In genomic region chr16:50563989-50564388, GRCh38 we compare ENCODE assay signal across 26 cellular contexts. TPM values are rescaled to one million over a fixed set of nuclear protein-coding genes. Genes with fewer than 3 reads are reported as not detected.
A peak's percentile ranks its signal among the peaks of the same experiment; 100 is the strongest.
DNase-seq lines count a peak whose midpoint lies in the region; ATAC-seq, FAIRE-seq and TF ChIP-seq lines count a peak whose summit lies in the region.
"Had no signal": no experiment of that assay in that cellular context is flagged by ENCODE, and none has a peak within 500 bp of the region (broad histone marks: within the 10 kb centered on the region; RNA-seq: fewer than 3 reads in every experiment).

No MANE protein-coding gene starts in this region.

- H3K9me3 ChIP-seq in HepG2 (ENCODE audit: low read length) (no peaks in the 10 kb centered on the region), right lobe of liver (no peaks in the 10 kb centered on the region)
- H3K9me3 ChIP-seq: BE2C, HAP-1 had no signal

- TF ChIP-seq POLR2A in HepG2 (IDR thresholded peaks at IDR 0.05; ENCODE audit: insufficient read depth in 1 of 2, low read depth in 2 of 2, low read length in 2 of 2) = 0 out of 4 replicates have a peak, but pooled peaks of 1 of the 2 experiments have one; percentile 15
- TF ChIP-seq POLR2A in right lobe of liver (IDR thresholded peaks at IDR 0.05) = no peak

- BruUV-seq in HepG2 (replicated peaks; lab: Mats Ljungman, UMichigan) = no TSS peak

- peaks cover 18% of the 10 kb centered on the region for H3K4me1 Mint-ChIP-seq in activated CD8-positive, alpha-beta T cell treated with anti-CD3 and anti-CD28 coated beads for 36 hours (ENCODE audit: low read depth)
- peaks cover 13% of the 10 kb centered on the region for H3K4me1 Mint-ChIP-seq in activated CD8-positive, alpha-beta T cell treated with anti-CD3 and anti-CD28 coated beads, Interleukin-2, amount 10 ng/mL, durations not matched to agents 7 days and 5 days (ENCODE audit: low read depth)
- H3K4me1 Mint-ChIP-seq in activated T-helper 1 cell treated with anti-CD3 and anti-CD28 coated beads, Interleukin-12 subunit alpha, Interleukin-12 subunit beta, Interleukin-2, Interleukin-4 antibody, amounts not matched to agents 30 ng/mL and 10 ng/mL and 1 ng/mL, durations not matched to agents 14 hours and 24 hours and 36 hours (ENCODE audit: low read depth) = no peaks in the 10 kb centered on the region
- H3K4me1 Mint-ChIP-seq: CD14-positive monocyte had no signal

- H3K27ac Mint-ChIP-seq in activated CD8-positive, alpha-beta T cell treated with anti-CD3 and anti-CD28 coated beads for 36 hours = peak overlapping the region; percentile 30
- H3K27ac Mint-ChIP-seq in activated CD8-positive, alpha-beta T cell treated with anti-CD3 and anti-CD28 coated beads, Interleukin-2, amount 10 ng/mL, durations not matched to agents 7 days and 5 days = no peak overlapping the region
- no peak overlapping the region for H3K27ac Mint-ChIP-seq in activated T-helper 1 cell treated with anti-CD3 and anti-CD28 coated beads, Interleukin-12 subunit alpha, Interleukin-12 subunit beta, Interleukin-2, Interleukin-4 antibody, amounts not matched to agents 30 ng/mL and 10 ng/mL and 1 ng/mL, durations not matched to agents 14 hours and 24 hours and 36 hours
- H3K27ac Mint-ChIP-seq: CD14-positive monocyte; CD4-positive, alpha-beta T cell; CD8-positive, alpha-beta memory T cell; HFFc6 had no signal

- no peak overlapping the region for H2AFZ ChIP-seq in HepG2 (ENCODE audit: low read length)

- H3K9me3 Mint-ChIP-seq in activated CD8-positive, alpha-beta T cell treated with anti-CD3 and anti-CD28 coated beads for 36 hours = peaks cover 5% of the 10 kb centered on the region
- H3K9me3 Mint-ChIP-seq in activated CD8-positive, alpha-beta T cell treated with anti-CD3 and anti-CD28 coated beads, Interleukin-2, amount 10 ng/mL, durations not matched to agents 7 days and 5 days (ENCODE audit: insufficient read depth) = no peaks in the 10 kb centered on the region
- H3K9me3 Mint-ChIP-seq in activated T-helper 1 cell treated with anti-CD3 and anti-CD28 coated beads, Interleukin-12 subunit alpha, Interleukin-12 subunit beta, Interleukin-2, Interleukin-4 antibody, amounts not matched to agents 30 ng/mL and 10 ng/mL and 1 ng/mL, durations not matched to agents 14 hours and 24 hours and 36 hours = no peaks in the 10 kb centered on the region
- H3K9me3 Mint-ChIP-seq: HFFc6 had no signal

- TF ChIP-seq EP300 in HepG2 (IDR thresholded peaks at IDR 0.05; ENCODE audit: low read depth in 2 of 2, low read length in 2 of 2) = no peak
- no peak for TF ChIP-seq EP300 in HepG2 (CRISPR knock-in tag; IDR thresholded peaks at IDR 0.05; ENCODE audit: borderline replicate concordance)

- FAIRE-seq in HepG2 (lab: Jason Lieb, UNC) = no peak
- FAIRE-seq: A549, D721Med, GM12878, GM19239, H54 had no signal

- H3K4me3 ChIP-seq in HepG2 (replicated peaks in 1 of 3; ENCODE audit: insufficient read depth in 1 of 3, low read depth in 2 of 3, low read length in 3 of 3) = no peak overlapping the region
- H3K4me3 ChIP-seq in right lobe of liver = no peak overlapping the region
- H3K4me3 ChIP-seq: A549; BLaER1 treated with 17β-estradiol and CSF1 and Interleukin-3, amounts not matched to agents 10 nM and 100 nM; GM12878; HAP-1 had no signal

- no peaks in the 10 kb centered on the region for H3K27me3 Mint-ChIP-seq in activated CD8-positive, alpha-beta T cell treated with anti-CD3 and anti-CD28 coated beads for 36 hours
- no peaks in the 10 kb centered on the region for H3K27me3 Mint-ChIP-seq in activated CD8-positive, alpha-beta T cell treated with anti-CD3 and anti-CD28 coated beads, Interleukin-2, amount 10 ng/mL, durations not matched to agents 7 days and 5 days (ENCODE audit: low read depth)
- H3K27me3 Mint-ChIP-seq in activated T-helper 1 cell treated with anti-CD3 and anti-CD28 coated beads, Interleukin-12 subunit alpha, Interleukin-12 subunit beta, Interleukin-2, Interleukin-4 antibody, amounts not matched to agents 30 ng/mL and 10 ng/mL and 1 ng/mL, durations not matched to agents 14 hours and 24 hours and 36 hours (ENCODE audit: insufficient read depth) = peaks cover 2% of the 10 kb centered on the region
- H3K27me3 Mint-ChIP-seq: CD4-positive, alpha-beta T cell; CD8-positive, alpha-beta memory T cell had no signal

- H3K79me2 ChIP-seq in HepG2 (ENCODE audit: insufficient read depth, low read length) = peaks cover 98% of the 10 kb centered on the region

- H3K36me3 ChIP-seq in HepG2 (replicated peaks in 1 of 2; ENCODE audit: control insufficient read depth in 1 of 2, insufficient read depth in 2 of 2, low read length in 2 of 2) (peaks cover 76 to 96% of the 10 kb centered on the region in 2 experiments), right lobe of liver (no peaks in the 10 kb centered on the region)
- H3K36me3 ChIP-seq: BE2C; BLaER1 treated with 17β-estradiol and CSF1 and Interleukin-3, amounts not matched to agents 10 nM and 100 nM; HAP-1 had no signal

- H3K27me3 ChIP-seq in HepG2 (ENCODE audit: control insufficient read depth in 1 of 2, insufficient read depth in 2 of 2, low read length in 2 of 2) (no peaks in the 10 kb centered on the region), right lobe of liver (no peaks in the 10 kb centered on the region)
- H3K27me3 ChIP-seq: BE2C; BLaER1 treated with 17β-estradiol and CSF1 and Interleukin-3, amounts not matched to agents 10 nM and 100 nM had no signal

- TF ChIP-seq RAD21 in HepG2 (CRISPR knock-in tag; IDR thresholded peaks at IDR 0.05) = no peak

- CTCF ChIA-PET in activated CD8-positive, alpha-beta T cell treated with anti-CD3 and anti-CD28 coated beads for 36 hours (lab: Charles Lee) = no interaction called here
- CTCF ChIA-PET in activated CD8-positive, alpha-beta T cell treated with anti-CD3 and anti-CD28 coated beads, Interleukin-2, amount 10 ng/mL, durations not matched to agents 7 days and 5 days (lab: Charles Lee) = no interaction called here
- CTCF ChIA-PET in HepG2 (lab: Yijun Ruan, JAX; ENCODE audit: low intra/inter-chr PET ratio, low total read pairs) = no interaction called here

- peak; percentile 29 for DNase-seq in activated CD8-positive, alpha-beta T cell treated with anti-CD3 and anti-CD28 coated beads for 36 hours
- DNase-seq in activated CD8-positive, alpha-beta T cell treated with anti-CD3 and anti-CD28 coated beads, Interleukin-2, amount 10 ng/mL, durations not matched to agents 7 days and 5 days = no peak
- DNase-seq in HepG2 (ENCODE audit: low spot score) (no peak), right lobe of liver (no peak), posterior vena cava (ENCODE audit: low spot score) (peak; percentile 43)
- DNase-seq in activated T-helper 1 cell treated with anti-CD3 and anti-CD28 coated beads, Interleukin-12 subunit alpha, Interleukin-12 subunit beta, Interleukin-2, Interleukin-4 antibody, amounts not matched to agents 30 ng/mL and 10 ng/mL and 1 ng/mL, durations not matched to agents 14 hours and 24 hours and 36 hours (ENCODE audit: low spot score) = no peak
- DNase-seq: 8988T; ACHN; AML-193; BE2C; CD4-positive, alpha-beta T cell; CD8-positive, alpha-beta memory T cell; DMS 273 treated with DMSO at 0.1 percent for 48 hours; DMS79; EL; GDM1; GOT3; HFFc6 had no signal

- 92% methylated on average over 6 of the region's 6 CpGs for WGBS in HepG2 (ENCODE audit: low lambda C conversion rate)
- WGBS in right lobe of liver (ENCODE audit: insufficient coverage, low coverage, low lambda C conversion rate, missing lambda C conversion rate) = 71% methylated on average over 4 of the region's 6 CpGs

- peaks cover 8% of the 10 kb centered on the region for H3K36me3 Mint-ChIP-seq in activated CD8-positive, alpha-beta T cell treated with anti-CD3 and anti-CD28 coated beads for 36 hours (ENCODE audit: low read depth)
- H3K36me3 Mint-ChIP-seq in activated CD8-positive, alpha-beta T cell treated with anti-CD3 and anti-CD28 coated beads, Interleukin-2, amount 10 ng/mL, durations not matched to agents 7 days and 5 days (ENCODE audit: low read depth) = no peaks in the 10 kb centered on the region
- H3K36me3 Mint-ChIP-seq in activated T-helper 1 cell treated with anti-CD3 and anti-CD28 coated beads, Interleukin-12 subunit alpha, Interleukin-12 subunit beta, Interleukin-2, Interleukin-4 antibody, amounts not matched to agents 30 ng/mL and 10 ng/mL and 1 ng/mL, durations not matched to agents 14 hours and 24 hours and 36 hours (ENCODE audit: low read depth) = no peaks in the 10 kb centered on the region
- H3K36me3 Mint-ChIP-seq: CD14-positive monocyte had no signal

- no peak for TF ChIP-seq CTCF in activated CD8-positive, alpha-beta T cell treated with anti-CD3 and anti-CD28 coated beads for 36 hours (IDR thresholded peaks at IDR 0.05)
- TF ChIP-seq CTCF in HepG2 (CRISPR knock-in tag; IDR thresholded peaks at IDR 0.05) (no peak), right lobe of liver (IDR thresholded peaks at IDR 0.05) (no peak)

- peaks cover 99% of the 10 kb centered on the region for H4K20me1 ChIP-seq in HepG2 (ENCODE audit: insufficient read depth, low read length)
- H4K20me1 ChIP-seq: BLaER1 treated with 17β-estradiol and CSF1 and Interleukin-3, amounts not matched to agents 10 nM and 100 nM had no signal

- intact Hi-C loops in activated CD8-positive, alpha-beta T cell treated with anti-CD3 and anti-CD28 coated beads for 36 hours (cut with micrococcal nuclease) = no loop called here
- intact Hi-C loops in HepG2 (cut with micrococcal nuclease; ENCODE audit: unreplicated experiment) = no loop called here
- intact Hi-C loops in right lobe of liver (cut with DNase I) = no loop called here
- intact Hi-C loops in posterior vena cava (cut with DNase I) = no loop called here
- intact Hi-C loops in activated T-helper 1 cell treated with anti-CD3 and anti-CD28 coated beads, Interleukin-12 subunit alpha, Interleukin-12 subunit beta, Interleukin-2, Interleukin-4 antibody, amounts not matched to agents 30 ng/mL and 10 ng/mL and 1 ng/mL, durations not matched to agents 14 hours and 24 hours and 36 hours (cut with micrococcal nuclease) = no loop called here

- POLR2A ChIA-PET in activated CD8-positive, alpha-beta T cell treated with anti-CD3 and anti-CD28 coated beads for 36 hours (lab: Charles Lee) = no interaction called here
- POLR2A ChIA-PET in activated CD8-positive, alpha-beta T cell treated with anti-CD3 and anti-CD28 coated beads, Interleukin-2, amount 10 ng/mL, durations not matched to agents 7 days and 5 days (lab: Charles Lee) = no interaction called here
- POLR2A ChIA-PET in HepG2 (lab: Yijun Ruan, JAX) = no interaction called here

- peaks cover 91% of the 10 kb centered on the region for H3K4me1 ChIP-seq in HepG2 (ENCODE audit: insufficient read depth, low read length)
- H3K4me1 ChIP-seq in right lobe of liver = no peaks in the 10 kb centered on the region
- H3K4me1 ChIP-seq: A549, BE2C, HAP-1 had no signal

- ATAC-seq in activated CD8-positive, alpha-beta T cell treated with anti-CD3 and anti-CD28 coated beads for 36 hours = peak; percentile 58
- ATAC-seq in activated CD8-positive, alpha-beta T cell treated with anti-CD3 and anti-CD28 coated beads, Interleukin-2, amount 10 ng/mL, durations not matched to agents 7 days and 5 days = no peak
- ATAC-seq in HepG2 (no peak), right lobe of liver (no peak)
- ATAC-seq: A549, GM12878 had no signal

- H3K27ac ChIP-seq in HepG2 (ENCODE audit: extremely low read length, insufficient read depth, low read length) (no peak overlapping the region), right lobe of liver (no peak overlapping the region)
- H3K27ac ChIP-seq: A549; BLaER1 treated with 17β-estradiol and CSF1 and Interleukin-3, amounts not matched to agents 10 nM and 100 nM had no signal

- no peak overlapping the region for H3K4me3 Mint-ChIP-seq in activated CD8-positive, alpha-beta T cell treated with anti-CD3 and anti-CD28 coated beads for 36 hours
- H3K4me3 Mint-ChIP-seq in activated CD8-positive, alpha-beta T cell treated with anti-CD3 and anti-CD28 coated beads, Interleukin-2, amount 10 ng/mL, durations not matched to agents 7 days and 5 days = no peak overlapping the region
- no peak overlapping the region for H3K4me3 Mint-ChIP-seq in activated T-helper 1 cell treated with anti-CD3 and anti-CD28 coated beads, Interleukin-12 subunit alpha, Interleukin-12 subunit beta, Interleukin-2, Interleukin-4 antibody, amounts not matched to agents 30 ng/mL and 10 ng/mL and 1 ng/mL, durations not matched to agents 14 hours and 24 hours and 36 hours
- H3K4me3 Mint-ChIP-seq: CD14-positive monocyte; CD4-positive, alpha-beta T cell; HFFc6 had no signal

- H3K9ac ChIP-seq in HepG2 (ENCODE audit: insufficient read depth, low read depth, low read length) = no peak overlapping the region
- H3K9ac ChIP-seq: BLaER1 treated with 17β-estradiol and CSF1 and Interleukin-3, amounts not matched to agents 10 nM and 100 nM had no signal

- in situ Hi-C loops in HepG2 (cut with HindIII; ENCODE audit: extremely low pct_ligation_motif_present, low pct_unique_long_range_greater_than_20kb) = no loop called here

- H3K4me2 ChIP-seq in HepG2 (ENCODE audit: low read depth, low read length) = no peak overlapping the region
- H3K4me2 ChIP-seq: A549 had no signal

RNA-seq across cellular contexts. Expression of gene NKD1, which starts 15.8 kb away (rescaled TPM):
- total RNA-seq in activated CD8-positive, alpha-beta T cell treated with anti-CD3 and anti-CD28 coated beads for 36 hours = 1 to 10 TPM; 1.9 to 3.6 TPM
- under 1 TPM; 0.26 to 0.44 TPM for total RNA-seq in activated CD8-positive, alpha-beta T cell treated with anti-CD3 and anti-CD28 coated beads, Interleukin-2, amount 10 ng/mL, durations not matched to agents 7 days and 5 days
- total RNA-seq in HepG2 (2016; rRNA removed; fragmentation: Illumina TruSeq; extraction: Trizol) (59.0 and 70.4 TPM in 2 replicates), right lobe of liver (1 to 10 TPM in 5 of 6 experiments, under 1 TPM in 1; 0.69 to 2.6 (median 2.1) TPM), posterior vena cava (10 to 100 TPM; 25.7 to 67.6 TPM)
- 19.9 and 25.5 TPM in 2 replicates for total RNA-seq in HepG2 (2016; cell fraction: cytosol; rRNA removed; fragmentation: Illumina TruSeq; extraction: Trizol; ENCODE audit: low read depth)
- total RNA-seq in HepG2 (2016; cell fraction: insoluble cytoplasmic fraction; rRNA removed; fragmentation: Illumina TruSeq; extraction: Trizol) = 50.0 and 70.7 TPM in 2 replicates
- total RNA-seq in HepG2 (2016; cell fraction: membrane; rRNA removed; fragmentation: Illumina TruSeq; extraction: Trizol) = 136 and 148 TPM in 2 replicates
- total RNA-seq in HepG2 (2016; cell fraction: nucleus; rRNA removed; fragmentation: Illumina TruSeq; extraction: Trizol) = 61.9 and 70.6 TPM in 2 replicates
- polyA plus RNA-seq in HepG2 (2011; rRNA removed) = 86.1 and 121 TPM in 2 replicates
- polyA plus RNA-seq in HepG2 (2011; cell fraction: cytosol; rRNA removed) = 22.3 and 49.7 TPM in 2 replicates
- polyA plus RNA-seq in HepG2 (2011; cell fraction: nucleus; rRNA removed) = 150 and 275 TPM in 2 replicates
- polyA plus RNA-seq in HepG2 (2012) = 58.7 and 76.3 TPM in 2 replicates
- 106 and 127 TPM in 2 replicates for polyA plus RNA-seq in HepG2 (2016; cell fraction: cytosol; fragmentation: Illumina TruSeq; extraction: Trizol; ENCODE audit: low read depth)
- 95.8 and 124 TPM in 2 replicates for polyA plus RNA-seq in HepG2 (2016; cell fraction: insoluble cytoplasmic fraction; fragmentation: Illumina TruSeq; extraction: Trizol; ENCODE audit: low read depth)
- polyA plus RNA-seq in HepG2 (2016; cell fraction: membrane; fragmentation: Illumina TruSeq; extraction: Trizol; ENCODE audit: low read depth) = 156 and 170 TPM in 2 replicates
- 155 and 169 TPM in 2 replicates for polyA plus RNA-seq in HepG2 (2016; cell fraction: nucleus; fragmentation: Illumina TruSeq; extraction: Trizol; ENCODE audit: insufficient read depth, low read depth)
- polyA minus RNA-seq in HepG2 (2011; rRNA and poly(A)+ RNA removed; ENCODE audit: low replicate concordance) = 0.02 and 110 TPM in 2 replicates
- 14.3 and 28.8 TPM in 2 replicates for polyA minus RNA-seq in HepG2 (2011; cell fraction: cytosol; rRNA and poly(A)+ RNA removed)
- 43.1 and 57.6 TPM in 2 replicates for polyA minus RNA-seq in HepG2 (2011; cell fraction: nucleus; rRNA and poly(A)+ RNA removed)
- 1.1 and 1.4 TPM in 2 replicates for total RNA-seq in activated T-helper 1 cell treated with anti-CD3 and anti-CD28 coated beads, Interleukin-12 subunit alpha, Interleukin-12 subunit beta, Interleukin-2, Interleukin-4 antibody, amounts not matched to agents 30 ng/mL and 10 ng/mL and 1 ng/mL, durations not matched to agents 14 hours and 24 hours and 36 hours
- total RNA-seq: HFFc6 had no signal
- polyA plus RNA-seq: CD14-positive monocyte had no signal

Comparison
In these comparisons a context has a peak if more than half of its experiments do, and no peak if none do; other contexts are left out.
1. DNase-seq: peak in activated CD8-positive, alpha-beta T cell treated with anti-CD3 and anti-CD28 coated beads for 36 hours (single experiment) and posterior vena cava (single experiment); none in activated CD8-positive, alpha-beta T cell treated with anti-CD3 and anti-CD28 coated beads, Interleukin-2, amount 10 ng/mL, durations not matched to agents 7 days and 5 days (single experiment), HepG2 (single experiment), right lobe of liver (0 of 3) and activated T-helper 1 cell treated with anti-CD3 and anti-CD28 coated beads, Interleukin-12 subunit alpha, Interleukin-12 subunit beta, Interleukin-2, Interleukin-4 antibody, amounts not matched to agents 30 ng/mL and 10 ng/mL and 1 ng/mL, durations not matched to agents 14 hours and 24 hours and 36 hours (single experiment).